ENCODE assay signal across 20 cellular contexts in the genomic region with DNA sequence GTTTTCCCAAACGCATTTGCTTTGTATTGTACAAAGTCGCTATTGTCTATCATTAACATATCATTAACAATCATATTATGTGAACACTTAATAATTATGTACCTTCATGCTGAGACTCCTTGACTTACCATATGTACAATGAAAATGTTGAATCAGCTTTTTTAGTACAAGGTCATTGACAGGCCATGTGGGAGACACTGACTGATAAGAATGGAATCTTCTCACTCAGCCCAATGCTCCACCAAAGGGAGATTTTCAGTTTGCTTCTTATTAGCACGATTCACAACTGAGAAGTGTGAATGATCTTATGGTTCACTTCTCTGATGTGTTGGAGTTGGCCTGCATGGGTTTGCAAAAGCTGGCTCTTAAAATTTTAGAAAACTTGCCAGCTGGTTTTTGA.
"Had no signal": no experiment of that assay in that cellular context is flagged by ENCODE, and none has a peak within 500 bp of the region (broad histone marks: within the 10 kb centered on the region; RNA-seq: fewer than 3 reads in every experiment).

No MANE protein-coding gene starts in this region.

- H3K4me3 Mint-ChIP-seq: endodermal cell, naive B cell, nephron progenitor cell had no signal

- H3K9me3 ChIP-seq: gastrocnemius medialis, psoas muscle, sigmoid colon, tibial artery, uterus had no signal

- H3K36me3 Mint-ChIP-seq: naive B cell had no signal

- DNase-seq: effector CD4-positive, alpha-beta T cell; endodermal cell; gastrocnemius medialis; islet precursor cell; left ventricle myocardium inferior; mesenchymal stem cell; naive B cell; nephron progenitor cell; psoas muscle; sigmoid colon; small intestine; stimulated activated CD4-positive, alpha-beta T cell treated with anti-CD3 and anti-CD28 coated beads, Interleukin-12 subunit alpha, Interleukin-12 subunit beta, amount 100 ng/mL, for 4 hours; stimulated activated CD4-positive, alpha-beta T cell treated with anti-CD3 and anti-CD28 coated beads, Interleukin-2, amount 100 ng/mL, for 48 hours; stimulated activated naive CD8-positive, alpha-beta T cell treated with anti-CD3 and anti-CD28 coated beads, Interleukin-15, Interleukin-2, amounts not matched to agents 100 U/mL and 50 U/mL, for 24 hours; tibial artery; upper lobe of left lung; uterus had no signal

- H3K4me1 ChIP-seq: gastrocnemius medialis, left ventricle myocardium inferior, psoas muscle, sigmoid colon, tibial artery, upper lobe of left lung, uterus had no signal

- ATAC-seq: gastrocnemius medialis; psoas muscle; stimulated activated naive CD8-positive, alpha-beta T cell treated with anti-CD3 and anti-CD28 coated beads, Interleukin-15, Interleukin-2, amounts not matched to agents 100 U/mL and 50 U/mL, for 24 hours had no signal

- H3K4me3 ChIP-seq: coronary artery, gastrocnemius medialis, left ventricle myocardium inferior, lung, psoas muscle, sigmoid colon, tibial artery, upper lobe of left lung, uterus had no signal

- H3K27ac ChIP-seq: coronary artery, gastrocnemius medialis, left ventricle myocardium inferior, psoas muscle, sigmoid colon, tibial artery, upper lobe of left lung, uterus had no signal

- FAIRE-seq: endothelial cell of umbilical vein, small intestine had no signal

- H3K27ac Mint-ChIP-seq: endodermal cell, nephron progenitor cell had no signal

- H3K27me3 ChIP-seq: gastrocnemius medialis, sigmoid colon, tibial artery, upper lobe of left lung, uterus had no signal

- H3K36me3 ChIP-seq: gastrocnemius medialis, left ventricle myocardium inferior, sigmoid colon, tibial artery, upper lobe of left lung, uterus had no signal

- H3K27me3 Mint-ChIP-seq: naive B cell had no signal

- H3K4me1 Mint-ChIP-seq: endodermal cell, naive B cell, nephron progenitor cell had no signal
